Comparison of ENCODE assay signal across 14 cellular contexts in the genomic region with DNA sequence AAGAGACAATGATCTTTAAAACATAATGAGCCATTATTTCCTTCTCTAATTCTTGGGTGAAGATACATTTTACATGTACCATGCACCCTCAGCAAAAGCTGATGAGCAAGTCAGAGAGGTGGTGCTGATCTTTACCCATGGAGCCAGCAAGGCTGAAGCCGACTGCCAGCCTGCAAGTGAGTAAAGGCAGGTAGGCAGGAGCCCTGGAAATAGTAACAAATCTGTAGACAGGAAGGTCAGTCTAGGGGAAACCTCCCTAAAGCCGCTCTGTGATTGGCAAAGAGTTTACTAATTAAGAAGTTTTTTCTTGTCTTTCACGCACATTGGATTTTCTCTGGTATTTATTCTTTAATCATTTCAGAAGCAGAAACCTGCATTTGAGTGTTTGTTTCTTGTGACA.
A peak's percentile ranks its signal among the peaks of the same experiment; 100 is the strongest.
DNase-seq lines count a peak whose midpoint lies in the region; ATAC-seq and TF ChIP-seq lines count a peak whose summit lies in the region.
"Had no signal": no experiment of that assay in that cellular context is flagged by ENCODE, and none has a peak within 500 bp of the region (broad histone marks: within the 10 kb centered on the region; RNA-seq: fewer than 3 reads in every experiment).

No MANE protein-coding gene starts in this region.

- peak overlapping the region; percentile 88 to 92 (median 90) for H3K27ac ChIP-seq in gastrocnemius medialis

- peak overlapping the region; percentile 14 for H3K27ac Mint-ChIP-seq in activated CD8-positive, alpha-beta memory T cell treated with anti-CD3 and anti-CD28 coated beads, Interleukin-2, amount 10 ng/mL, durations not matched to agents 7 days and 5 days
- peak overlapping the region; percentile 87 for H3K27ac Mint-ChIP-seq in T-helper 17 cell
- H3K27ac Mint-ChIP-seq in dendritic cell treated with granulocyte-macrophage colony-stimulating factor and Interleukin-4, amounts not matched to agents 40 ng/mL and 50 ng/mL, for 4 days, result peak overlapping the region; percentile 54
- H3K27ac Mint-ChIP-seq: GM23338 had no signal

- DNase-seq in activated CD8-positive, alpha-beta memory T cell treated with anti-CD3 and anti-CD28 coated beads, Interleukin-2, amount 10 ng/mL, durations not matched to agents 7 days and 5 days, result no peak
- no peak for DNase-seq in activated CD8-positive, alpha-beta memory T cell treated with anti-CD3 and anti-CD28 coated beads, Interleukin-2, amount 50 U/mL, for 4 hours
- no peak for DNase-seq in T-helper 17 cell
- peak in 1 of 2 donors; percentile 44 for DNase-seq in gastrocnemius medialis
- DNase-seq in effector CD8-positive, alpha-beta T cell (lab: John Stamatoyannopoulos, UW), result no peak
- no peak for DNase-seq in T-helper 1 cell
- DNase-seq: GF-D8, NCI-H1417 treated with DMSO at 0.1 percent for 48 hours, NCI-H2029, NCI-H524 had no signal

- peaks cover 64% of the 10 kb centered on the region for H3K4me1 Mint-ChIP-seq in activated CD8-positive, alpha-beta memory T cell treated with anti-CD3 and anti-CD28 coated beads, Interleukin-2, amount 10 ng/mL, durations not matched to agents 7 days and 5 days
- peaks cover 52% of the 10 kb centered on the region for H3K4me1 Mint-ChIP-seq in T-helper 17 cell
- peaks cover 52% of the 10 kb centered on the region for H3K4me1 Mint-ChIP-seq in dendritic cell treated with granulocyte-macrophage colony-stimulating factor and Interleukin-4, amounts not matched to agents 40 ng/mL and 50 ng/mL, for 4 days (ENCODE audit: low read depth)

- H3K4me3 Mint-ChIP-seq in activated CD8-positive, alpha-beta memory T cell treated with anti-CD3 and anti-CD28 coated beads, Interleukin-2, amount 10 ng/mL, durations not matched to agents 7 days and 5 days, result no peak overlapping the region
- H3K4me3 Mint-ChIP-seq in T-helper 17 cell, result no peak overlapping the region
- no peak overlapping the region for H3K4me3 Mint-ChIP-seq in dendritic cell treated with granulocyte-macrophage colony-stimulating factor and Interleukin-4, amounts not matched to agents 40 ng/mL and 50 ng/mL, for 4 days
- H3K4me3 Mint-ChIP-seq: CD14-positive monocyte, GM23338 had no signal

- peak overlapping the region; percentile 26 to 50 (median 42) for H3K4me3 ChIP-seq in gastrocnemius medialis
- H3K4me3 ChIP-seq: GM23338 had no signal

- peaks cover 82% of the 10 kb centered on the region for H3K36me3 Mint-ChIP-seq in activated CD8-positive, alpha-beta memory T cell treated with anti-CD3 and anti-CD28 coated beads, Interleukin-2, amount 10 ng/mL, durations not matched to agents 7 days and 5 days
- peaks cover 10% of the 10 kb centered on the region for H3K36me3 Mint-ChIP-seq in T-helper 17 cell (ENCODE audit: low read depth)
- H3K36me3 Mint-ChIP-seq in dendritic cell treated with granulocyte-macrophage colony-stimulating factor and Interleukin-4, amounts not matched to agents 40 ng/mL and 50 ng/mL, for 4 days (ENCODE audit: low read depth), result no peaks in the 10 kb centered on the region

- in situ Hi-C loops in gastrocnemius medialis (cut with MboI; ENCODE audit: low sequenced_read_pairs in 4 of 4), result no loop called here

- H3K9me3 ChIP-seq in T-helper 17 cell (ENCODE audit: control insufficient read depth, low read length, poor library complexity, severe bottlenecking) (no peaks in the 10 kb centered on the region), gastrocnemius medialis (no peaks in the 10 kb centered on the region)

- H3K27me3 Mint-ChIP-seq in activated CD8-positive, alpha-beta memory T cell treated with anti-CD3 and anti-CD28 coated beads, Interleukin-2, amount 10 ng/mL, durations not matched to agents 7 days and 5 days, result no peaks in the 10 kb centered on the region
- no peaks in the 10 kb centered on the region for H3K27me3 Mint-ChIP-seq in T-helper 17 cell
- no peaks in the 10 kb centered on the region for H3K27me3 Mint-ChIP-seq in dendritic cell treated with granulocyte-macrophage colony-stimulating factor and Interleukin-4, amounts not matched to agents 40 ng/mL and 50 ng/mL, for 4 days

- H3K36me3 ChIP-seq in gastrocnemius medialis, result peaks cover 0 to 6% of the 10 kb centered on the region in 2 donors

- no peak for TF ChIP-seq POLR2A in gastrocnemius medialis (IDR thresholded peaks at IDR 0.05)

- no peaks in the 10 kb centered on the region for H3K27me3 ChIP-seq in gastrocnemius medialis

- no peak for ATAC-seq in activated CD8-positive, alpha-beta memory T cell treated with anti-CD3 and anti-CD28 coated beads, Interleukin-2, amount 10 ng/mL, durations not matched to agents 7 days and 5 days
- ATAC-seq in T-helper 17 cell, result no peak
- peak in 1 of 2 donors; percentile 13 for ATAC-seq in gastrocnemius medialis
- ATAC-seq in GM21360 (IDR thresholded peaks at IDR 0.05; ENCODE audit: unreplicated experiment), result no peak
- ATAC-seq: GM23338 had no signal

- CTCF ChIA-PET in activated CD8-positive, alpha-beta memory T cell treated with anti-CD3 and anti-CD28 coated beads, Interleukin-2, amount 10 ng/mL, durations not matched to agents 7 days and 5 days (lab: Charles Lee), result interaction anchor here (0.7 to 1.7 kb wide), 3 partner anchors 17 to 72 kb away, joined by 3 read pairs; no protein-coding TSS in a partner anchor

- peaks cover 10% of the 10 kb centered on the region for H3K9me3 Mint-ChIP-seq in activated CD8-positive, alpha-beta memory T cell treated with anti-CD3 and anti-CD28 coated beads, Interleukin-2, amount 10 ng/mL, durations not matched to agents 7 days and 5 days (ENCODE audit: low read depth)
- peaks cover 13% of the 10 kb centered on the region for H3K9me3 Mint-ChIP-seq in dendritic cell treated with granulocyte-macrophage colony-stimulating factor and Interleukin-4, amounts not matched to agents 40 ng/mL and 50 ng/mL, for 4 days

- no peak for TF ChIP-seq CTCF in gastrocnemius medialis (IDR thresholded peaks at IDR 0.05 in 4 of 5, conservative IDR thresholded peaks at IDR 0.05 in 1 of 5)

- H3K4me1 ChIP-seq in gastrocnemius medialis, result peaks cover 36 to 43% of the 10 kb centered on the region in 2 donors

- intact Hi-C loops in dendritic cell treated with granulocyte-macrophage colony-stimulating factor and Interleukin-4, amounts not matched to agents 40 ng/mL and 50 ng/mL, for 4 days (cut with micrococcal nuclease), result no loop called here
- intact Hi-C loops in gastrocnemius medialis (cut with DNase I; ENCODE audit: low total_unique reads), result loop anchor here (10.0 kb wide), 2 partner anchors 133 to 223 kb away; no protein-coding TSS in a partner anchor

Comparison
In these comparisons a context has a peak if more than half of its experiments do, and no peak if none do; other contexts are left out.
1. H3K27ac Mint-ChIP-seq: peak in every context shown above with its lines; median percentile 87 in T-helper 17 cell; 54 in dendritic cell treated with granulocyte-macrophage colony-stimulating factor and Interleukin-4, amounts not matched to agents 40 ng/mL and 50 ng/mL, for 4 days; 14 in activated CD8-positive, alpha-beta memory T cell treated with anti-CD3 and anti-CD28 coated beads, Interleukin-2, amount 10 ng/mL, durations not matched to agents 7 days and 5 days.